ENCODE assay signal across 8 cellular contexts in the genomic region with DNA sequence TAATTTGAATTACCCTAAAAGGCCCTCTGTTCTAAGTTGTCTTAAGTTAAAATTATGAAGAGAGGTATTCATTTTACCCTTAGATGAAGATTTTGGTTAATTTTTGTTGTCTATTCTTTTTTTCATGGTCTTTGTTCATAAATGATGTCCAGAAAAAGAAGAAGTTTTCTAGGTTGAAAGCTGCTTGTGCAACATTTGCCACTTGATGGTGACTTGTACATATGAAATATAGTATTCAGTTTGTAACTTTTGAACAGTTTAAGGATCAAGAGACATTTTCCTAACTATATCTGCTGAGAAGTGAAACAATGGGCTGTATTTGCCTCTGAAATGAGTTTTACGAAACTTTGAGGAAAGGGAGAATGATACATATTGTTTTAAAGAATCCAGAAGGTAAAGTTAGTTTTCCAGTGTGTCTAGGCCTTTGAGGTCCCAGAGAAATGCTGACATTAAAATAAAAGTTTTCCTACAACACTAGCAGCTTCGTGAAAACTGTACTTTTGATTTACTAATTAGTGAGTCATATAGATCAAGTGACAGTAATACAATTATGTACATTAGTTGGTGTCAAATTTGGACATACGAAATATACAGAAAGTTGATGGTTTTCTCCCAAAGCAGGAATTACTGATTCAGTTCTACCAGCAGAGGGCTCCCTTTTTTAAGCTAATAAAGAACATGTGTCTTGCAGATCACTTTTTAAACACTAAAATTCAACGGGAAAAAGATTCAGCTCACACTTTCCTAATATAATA.
A peak's percentile ranks its signal among the peaks of the same experiment; 100 is the strongest.
DNase-seq lines count a peak whose midpoint lies in the region; ATAC-seq, FAIRE-seq and TF ChIP-seq lines count a peak whose summit lies in the region.

No MANE protein-coding gene starts in this region.

- no peak overlapping the region for H2AFZ ChIP-seq in astrocyte (ENCODE audit: low read depth, low read length)

- peaks cover 2% of the 10 kb centered on the region for H3K36me3 Mint-ChIP-seq in astrocyte (ENCODE audit: low read depth, unreplicated experiment)

- H3K4me3 ChIP-seq in astrocyte (ENCODE audit: insufficient read depth, low read depth, low read length) (no peak overlapping the region), upper lobe of left lung (no peak overlapping the region)

- in situ Hi-C loops in ACHN (cut with HindIII; ENCODE audit: low pct_ligation_motif_present, low pct_unique_long_range_greater_than_20kb, low sequenced_read_pairs): loop anchor here (25.0 kb wide), 1 partner anchor 176 kb away; no protein-coding TSS in a partner anchor

- H3K79me2 ChIP-seq in astrocyte (ENCODE audit: insufficient read depth, low read length): no peaks in the 10 kb centered on the region

- 17 to 28% methylated on average over 4 of the region's 4 CpGs for WGBS in upper lobe of left lung, 2 donors

- no peaks in the 10 kb centered on the region for H4K20me1 ChIP-seq in astrocyte (ENCODE audit: insufficient read depth, low read length)

- H3K4me1 Mint-ChIP-seq in astrocyte (ENCODE audit: low read depth, unreplicated experiment): peaks cover 31% of the 10 kb centered on the region

- H3K4me2 ChIP-seq in astrocyte (ENCODE audit: low read length): no peak overlapping the region

- no peak for TF ChIP-seq POLR2A in upper lobe of left lung (IDR thresholded peaks at IDR 0.05)

- no peak overlapping the region for H3K27ac ChIP-seq in astrocyte (ENCODE audit: low read depth, low read length)
- H3K27ac ChIP-seq in upper lobe of left lung: peak overlapping the region in 3 of 4 donors; percentile 46 to 87 (median 72)

- H3K27ac Mint-ChIP-seq in astrocyte (ENCODE audit: unreplicated experiment): no peak overlapping the region

- FAIRE-seq in astrocyte (lab: Jason Lieb, UNC): peak; percentile 59

- TF ChIP-seq CTCF in astrocyte (IDR thresholded peaks at IDR 0.05; ENCODE audit: insufficient read depth, low read depth, low read length) (peak; percentile 72), upper lobe of left lung (IDR thresholded peaks at IDR 0.05) (peak; percentile 53 to 77 (median 68))

- no peaks in the 10 kb centered on the region for H3K27me3 Mint-ChIP-seq in astrocyte (ENCODE audit: low read depth, unreplicated experiment)

- H3K9me3 ChIP-seq in astrocyte (ENCODE audit: insufficient read depth, low read depth, low read length) (no peaks in the 10 kb centered on the region), upper lobe of left lung (no peaks in the 10 kb centered on the region)

- peaks cover 3% of the 10 kb centered on the region for H3K36me3 ChIP-seq in astrocyte (ENCODE audit: insufficient read depth, low read length)
- peaks cover 18 to 40% (median 25%) of the 10 kb centered on the region in 4 donors for H3K36me3 ChIP-seq in upper lobe of left lung

- no peak overlapping the region for H3K4me3 Mint-ChIP-seq in astrocyte (ENCODE audit: unreplicated experiment)

- TF ChIP-seq EP300 in upper lobe of left lung (IDR thresholded peaks at IDR 0.05): no peak

- H3K9me3 Mint-ChIP-seq in astrocyte (ENCODE audit: unreplicated experiment): no peaks in the 10 kb centered on the region

- H3K27me3 ChIP-seq in astrocyte (ENCODE audit: insufficient read depth, low read length): no peaks in the 10 kb centered on the region
- H3K27me3 ChIP-seq in upper lobe of left lung: no peaks in the 10 kb centered on the region

- no peak overlapping the region for H3K9ac ChIP-seq in astrocyte (ENCODE audit: low read length)

- H3K4me1 ChIP-seq in astrocyte (ENCODE audit: insufficient read depth, low read length) (peaks cover 14% of the 10 kb centered on the region), upper lobe of left lung (peaks cover 45 to 51% (median 49%) of the 10 kb centered on the region in 4 donors)

- DNase-seq in ACHN (peak; percentile 62), EL (peak; percentile 65), NCI-H446 (lab: John Stamatoyannopoulos, UW) (peak; percentile 40 to 68), astrocyte (ENCODE audit: low read depth) (peak; percentile 32), kidney tubule cell (ENCODE audit: low spot score) (peak; percentile 67), upper lobe of left lung (no peak), UCSD-AML1 (lab: John Stamatoyannopoulos, UW; ENCODE audit: unreplicated experiment) (no peak)

- ATAC-seq in upper lobe of left lung (ENCODE audit: low FRiP score in 2 of 2) (peak in 1 of 2 donors; percentile 27), HG03460 (IDR thresholded peaks at IDR 0.05; ENCODE audit: unreplicated experiment) (no peak)

Comparison
In these comparisons a context has a peak if more than half of its experiments do, and no peak if none do; other contexts are left out.
1. DNase-seq: peak in ACHN (single experiment), EL (single experiment), NCI-H446 (2 of 2), astrocyte (single experiment) and kidney tubule cell (single experiment); none in upper lobe of left lung (0 of 2) and UCSD-AML1 (single experiment).